Comparison of ENCODE assay signal across 9 cellular contexts in genomic region chr4:54063737-54064316, GRCh38. TPM values are rescaled to one million over a fixed set of nuclear protein-coding genes. Genes with fewer than 3 reads are reported as not detected.
DNase-seq lines count a peak whose midpoint lies in the region; ATAC-seq, FAIRE-seq and TF ChIP-seq lines count a peak whose summit lies in the region.
"Had no signal": no experiment of that assay in that cellular context is flagged by ENCODE, and none has a peak within 500 bp of the region (broad histone marks: within the 10 kb centered on the region; RNA-seq: fewer than 3 reads in every experiment).

No MANE protein-coding gene starts in this region.

- H3K4me1 ChIP-seq in H1 (replicated peaks in 1 of 4; ENCODE audit: control insufficient read depth in 3 of 4, insufficient read depth in 4 of 4, low read length in 3 of 4) (peaks cover 0 to 12% (median 3%) of the 10 kb centered on the region in 4 experiments; a peak in 2 of 7 replicates), mucosa of descending colon (ENCODE audit: low read depth) (peaks cover 26% of the 10 kb centered on the region)

- FAIRE-seq in H1 (lab: Jason Lieb, UNC): no peak
- FAIRE-seq: frontal cortex had no signal

- ATAC-seq in GM21423 (IDR thresholded peaks at IDR 0.05; ENCODE audit: unreplicated experiment): peak; percentile 19
- peak; percentile 35 for ATAC-seq in mucosa of descending colon

- H3K9me3 ChIP-seq in H1 (ENCODE audit: insufficient read depth in 2 of 2, low read depth in 1 of 2, low read length in 1 of 2): no peaks in the 10 kb centered on the region
- no peaks in the 10 kb centered on the region for H3K9me3 ChIP-seq in mucosa of descending colon

- H3K4me2 ChIP-seq in H1 (ENCODE audit: insufficient read depth in 1 of 2, low read depth in 2 of 2, low read length in 2 of 2): peak overlapping the region; percentile 85 to 96

- no peak overlapping the region for H2BK120ac ChIP-seq in H1 (replicated peaks; ENCODE audit: low read depth, low read length)

- H3K23me2 ChIP-seq in H1 (ENCODE audit: low read depth, low read length): peaks cover 3% of the 10 kb centered on the region

- no peak overlapping the region for H4K91ac ChIP-seq in H1 (replicated peaks; ENCODE audit: insufficient read length, low read length)

- intact Hi-C loops in mucosa of descending colon (cut with DNase I, micrococcal nuclease): no loop called here

- H2AFZ ChIP-seq in H1 (ENCODE audit: low read length): peak overlapping the region; percentile 46; the same call in 1 of the 2 replicates

- H2BK12ac ChIP-seq in H1 (ENCODE audit: low read depth, low read length): no peak overlapping the region

- H3K36me3 ChIP-seq in H1 (ENCODE audit: control insufficient read depth in 2 of 4, insufficient read depth in 4 of 4, low read length in 3 of 4) (no peaks in the 10 kb centered on the region), mucosa of descending colon (ENCODE audit: low read depth) (no peaks in the 10 kb centered on the region)

- H3K9ac ChIP-seq in H1 (replicated peaks in 1 of 4; ENCODE audit: extremely low read depth in 1 of 4, low read depth in 3 of 4, low read length in 3 of 4): peak overlapping the region in 3 of 4 experiments; percentile 73 to 83 (median 80); a peak in 6 of 7 replicates

- peak overlapping the region; percentile 91; the same call in 1 of the 2 replicates for H4K8ac ChIP-seq in H1 (ENCODE audit: extremely low read depth, insufficient read depth, low read length)

- no peak for TF ChIP-seq POLR2A in H1 (IDR thresholded peaks at IDR 0.05; ENCODE audit: control extremely low read depth in 1 of 2, low read depth in 2 of 2, low read length in 2 of 2)

- CTCF ChIA-PET in H1 (lab: Charles Lee; ENCODE audit: partially characterized antibody): interaction anchor here (1.8 to 3.0 kb wide), 2 partner anchors 40 to 133 kb away, joined by 5 to 17 read pairs; no protein-coding TSS in a partner anchor

- peak overlapping the region; percentile 85 to 97 (median 91) for H3K4me3 ChIP-seq in H1 (ENCODE audit: extremely low read depth in 1 of 4, insufficient read depth in 2 of 4, low read depth in 3 of 4, low read length in 4 of 4)
- H3K4me3 ChIP-seq in mucosa of descending colon: peak overlapping the region; percentile 99

- peak; percentile 63 for DNase-seq in ELF-1 (ENCODE audit: low read depth, low spot score)
- peak; percentile 58 for DNase-seq in HuH-7.5 (ENCODE audit: low spot score)
- DNase-seq in activated CD4-positive, alpha-beta T cell treated with anti-CD3 and anti-CD28 coated beads, Interleukin-2, amount 50 U/mL, for 48 hours: peak; percentile 16 to 30
- DNase-seq in H1 (ENCODE audit: low read depth in 1 of 2, low spot score in 2 of 2): no peak
- peak; percentile 53 to 73 (median 71) for DNase-seq in mucosa of descending colon
- peak; percentile 31 for DNase-seq in stimulated activated naive CD4-positive, alpha-beta T cell treated with Interleukin-2 at 50 U/mL for 16 hours (lab: John Stamatoyannopoulos, UW)
- no peak for DNase-seq in middle frontal gyrus (ENCODE audit: extremely low spot score, low spot score)

- no peaks in the 10 kb centered on the region for H4K20me1 ChIP-seq in H1 (replicated peaks in 1 of 2; ENCODE audit: control insufficient read depth in 1 of 2, insufficient read depth in 2 of 2, low read length in 2 of 2)

- H3K79me2 ChIP-seq in H1 (ENCODE audit: control insufficient read depth in 1 of 2, insufficient read depth in 2 of 2, low read length in 2 of 2): peaks cover 0 to 46% of the 10 kb centered on the region in 2 experiments; a peak in 2 of 4 replicates

- TF ChIP-seq RAD21 in H1 (IDR thresholded peaks at IDR 0.05 in 1 of 2, conservative IDR thresholded peaks at IDR 0.05 in 1 of 2; ENCODE audit: low read depth in 2 of 2, low read length in 2 of 2): no peak

- peak overlapping the region; percentile 23 for H3K56ac ChIP-seq in H1 (replicated peaks; ENCODE audit: insufficient read length, low read depth, low read length)

- 2% methylated on average over 34 of the region's 38 CpGs; no CpG with 5 or more reads in 1 of the 2 experiments for WGBS in H1 (ENCODE audit: extremely low coverage in 1 of 2, insufficient coverage in 1 of 2, insufficient read length in 1 of 2, insufficient replicate concordance in 2 of 2, low coverage in 1 of 2, low lambda C conversion rate in 2 of 2, missing lambda C conversion rate in 1 of 2), 2 experiments

- H4K5ac ChIP-seq in H1 (ENCODE audit: insufficient read length, low read depth, low read length): no peak overlapping the region

- no peaks in the 10 kb centered on the region; a peak in 1 of 7 replicates for H3K27me3 ChIP-seq in H1 (replicated peaks in 1 of 4; ENCODE audit: control insufficient read depth in 3 of 4, extremely low read depth in 1 of 4, insufficient read depth in 3 of 4, low read length in 3 of 4)

- peak overlapping the region; percentile 57 for H3K27ac ChIP-seq in H1 (ENCODE audit: low read depth, low read length)

- POLR2A ChIA-PET in H1 (lab: Charles Lee; ENCODE audit: partially characterized antibody): interaction anchor here (0.9 to 1.0 kb wide), 2 partner anchors 9 to 34 kb away, joined by 3 read pairs; no protein-coding TSS in a partner anchor

- TF ChIP-seq EP300 in H1 (IDR thresholded peaks at IDR 0.05; ENCODE audit: borderline replicate concordance in 1 of 2, low read depth in 2 of 2, low read length in 2 of 2): no peak

- no peak overlapping the region for H2BK20ac ChIP-seq in H1 (ENCODE audit: low read length)

- no peaks in the 10 kb centered on the region; the same call in 1 of the 2 replicates for H3K79me1 ChIP-seq in H1 (ENCODE audit: low read depth, low read length)

- H3K23ac ChIP-seq in H1 (ENCODE audit: insufficient read length): no peak overlapping the region

- H3K4ac ChIP-seq in H1 (replicated peaks; ENCODE audit: insufficient read length, low read depth, low read length): no peak overlapping the region

- peak overlapping the region; percentile 72; the same call in 1 of the 2 replicates for H3K18ac ChIP-seq in H1 (ENCODE audit: extremely low read depth, low read length)

- H2BK15ac ChIP-seq in H1 (ENCODE audit: low read length): no peak overlapping the region

- H2BK5ac ChIP-seq in H1 (ENCODE audit: low read depth, low read length): peak overlapping the region; percentile 11; the same call in 1 of the 2 replicates

- H2AK5ac ChIP-seq in H1 (ENCODE audit: low read depth, low read length): no peak overlapping the region

- no peak overlapping the region for H3K14ac ChIP-seq in H1 (ENCODE audit: insufficient read length)

- no peak for TF ChIP-seq CTCF in H1 (IDR thresholded peaks at IDR 0.05; ENCODE audit: control extremely low read depth in 1 of 3, insufficient read depth in 1 of 3, low read depth in 1 of 3, low read length in 3 of 3)
- TF ChIP-seq CTCF in mucosa of descending colon (IDR thresholded peaks at IDR 0.05): no peak

TF ChIP-seq in H1, 55 proteins besides CTCF, POLR2A, EP300 and RAD21 (continues in another document):
- TF ChIP-seq SUZ12 (IDR thresholded peaks at IDR 0.05; ENCODE audit: low read length) (no peak), FOSL1 (IDR thresholded peaks at IDR 0.05; ENCODE audit: insufficient read depth, low read depth, low read length) (no peak), GTF2F1 (IDR thresholded peaks at IDR 0.05; ENCODE audit: borderline replicate concordance, low read depth, low read length) (no peak), POLR2AphosphoS5 (IDR thresholded peaks at IDR 0.05; ENCODE audit: low read depth, low read length) (no peak), TBP (IDR thresholded peaks at IDR 0.05; ENCODE audit: low read depth, low read length) (no peak), E2F6 (IDR thresholded peaks at IDR 0.05) (no peak), CBX8 (IDR thresholded peaks at IDR 0.05; ENCODE audit: borderline replicate concordance, low read depth, low read length) (no peak), TAF1 (IDR thresholded peaks at IDR 0.05; ENCODE audit: low read depth, low read length) (no peak), CHD2 (IDR thresholded peaks at IDR 0.05; ENCODE audit: low read length) (no peak), USF2 (IDR thresholded peaks at IDR 0.05; ENCODE audit: low read length) (no peak), TCF12 (IDR thresholded peaks at IDR 0.05; ENCODE audit: low read depth, low read length) (no peak), KDM5A (IDR thresholded peaks at IDR 0.05; ENCODE audit: low read length) (no peak)

RNA-seq across cellular contexts. Expression of gene CHIC2, which starts 0.6 kb away (rescaled TPM):
- 10.9 and 11.9 TPM in 2 replicates for total RNA-seq in H1 (2021; fragmentation: NEBNext Ultra II Directional; extraction: Animal tissue kit (Norgen Biotek cat#: 25700))
- polyA plus RNA-seq in H1 (2011; rRNA removed): 3.0 and 4.5 TPM in 2 replicates
- 5.6 TPM for polyA plus RNA-seq in H1 (2011; cell fraction: cytosol; rRNA removed)
- polyA plus RNA-seq in H1 (2011; cell fraction: nucleus; rRNA removed): 2.3 TPM
- polyA plus RNA-seq in H1 (2012, experiment 1 of 2): 3.9 to 5.7 TPM (median 4.9 TPM) in 4 replicates
- polyA plus RNA-seq in H1 (2012, experiment 2 of 2): 3.1 TPM
- polyA plus RNA-seq in H1 (2013, experiment 1 of 2): 5.5 TPM
- polyA plus RNA-seq in H1 (2013, experiment 2 of 2): 6.7 TPM
- 1.6 and 2.2 TPM in 2 replicates for polyA minus RNA-seq in H1 (2011; rRNA and poly(A)+ RNA removed)
- polyA minus RNA-seq in H1 (2011; cell fraction: cytosol; rRNA and poly(A)+ RNA removed): 9.0 TPM
- 8.7 TPM for polyA minus RNA-seq in H1 (2011; cell fraction: nucleus; rRNA and poly(A)+ RNA removed)
- total RNA-seq in mucosa of descending colon: 10 to 100 TPM; 22.6 to 27.5 (median 22.9) TPM

RNA-seq across cellular contexts. Expression of gene GSX2, which starts 36.1 kb away (rescaled TPM):
- total RNA-seq in H1 (2021; fragmentation: NEBNext Ultra II Directional; extraction: Animal tissue kit (Norgen Biotek cat#: 25700)): not detected in 2 replicates
- polyA plus RNA-seq in H1 (2011; rRNA removed): not detected in 2 replicates
- polyA plus RNA-seq in H1 (2011; cell fraction: cytosol; rRNA removed): not detected
- not detected for polyA plus RNA-seq in H1 (2011; cell fraction: nucleus; rRNA removed)
- not detected in 4 replicates for polyA plus RNA-seq in H1 (2012, experiment 1 of 2)
- polyA plus RNA-seq in H1 (2012, experiment 2 of 2): not detected
- not detected for polyA plus RNA-seq in H1 (2013, experiment 1 of 2)
- polyA plus RNA-seq in H1 (2013, experiment 2 of 2): 0.09 TPM
- not detected in 2 replicates for polyA minus RNA-seq in H1 (2011; rRNA and poly(A)+ RNA removed)
- not detected for polyA minus RNA-seq in H1 (2011; cell fraction: cytosol; rRNA and poly(A)+ RNA removed)
- not detected for polyA minus RNA-seq in H1 (2011; cell fraction: nucleus; rRNA and poly(A)+ RNA removed)
- not detected for total RNA-seq in mucosa of descending colon

Comparison
In these comparisons a context has a peak if more than half of its experiments do, and no peak if none do; other contexts are left out.
1. DNase-seq: peak in ELF-1 (single experiment), HuH-7.5 (single experiment), activated CD4-positive, alpha-beta T cell treated with anti-CD3 and anti-CD28 coated beads, Interleukin-2, amount 50 U/mL, for 48 hours (2 of 2), mucosa of descending colon (3 of 3) and stimulated activated naive CD4-positive, alpha-beta T cell treated with Interleukin-2 at 50 U/mL for 16 hours (single experiment); none in H1 (0 of 2) and middle frontal gyrus (single experiment).